ENCODE assay signal across 1 cellular context in the genomic region with DNA sequence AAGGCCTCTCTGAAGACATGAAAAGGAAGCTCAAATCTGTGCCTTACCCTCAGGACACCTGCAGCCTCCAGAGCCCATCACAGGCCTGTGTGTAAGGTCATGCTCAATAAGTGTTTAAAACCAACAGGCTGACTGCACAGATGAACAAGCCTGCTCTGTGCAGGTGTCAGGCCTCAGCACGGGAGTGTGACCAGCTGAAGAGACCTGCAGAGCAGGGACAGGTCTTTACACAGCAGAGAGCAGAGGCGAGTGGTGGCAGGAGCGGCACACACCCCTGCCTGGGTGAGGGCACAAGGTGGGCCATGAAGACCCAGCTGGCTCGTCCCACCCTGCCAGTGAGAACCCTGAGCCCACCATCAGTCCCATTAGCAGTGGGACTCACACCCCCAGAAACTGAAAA.
TF ChIP-seq lines count a peak whose summit lies in the region.

No MANE protein-coding gene starts in this region.

TF ChIP-seq in H1, 55 proteins besides CTCF, POLR2A, EP300 and RAD21:
- TF ChIP-seq TAF1 (IDR thresholded peaks at IDR 0.05; ENCODE audit: low read depth, low read length): no peak
